ENCODE assay signal across 32 cellular contexts in the genomic region with DNA sequence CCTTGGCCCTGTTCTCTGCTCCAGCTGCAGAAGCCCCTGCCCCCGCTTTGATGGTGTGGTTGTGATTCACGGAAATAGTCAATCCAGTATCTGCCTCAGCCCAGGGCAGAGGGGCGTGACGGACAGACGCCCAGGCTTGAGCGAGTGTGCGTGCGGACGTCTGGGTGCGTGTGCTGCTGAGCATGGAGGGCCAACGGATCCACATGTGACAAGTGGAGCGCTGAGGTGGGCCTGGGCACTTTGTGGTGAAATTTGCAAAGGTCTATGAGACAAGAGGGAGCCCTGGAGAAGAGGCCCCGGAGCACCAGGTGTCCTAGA.
DNase-seq lines count a peak whose midpoint lies in the region; ATAC-seq and TF ChIP-seq lines count a peak whose summit lies in the region.
"Had no signal": no experiment of that assay in that cellular context is flagged by ENCODE, and none has a peak within 500 bp of the region (broad histone marks: within the 10 kb centered on the region; RNA-seq: fewer than 3 reads in every experiment).

No MANE protein-coding gene starts in this region.

- peak overlapping the region; percentile 17 for H2BK120ac ChIP-seq in neuronal stem cell (ENCODE audit: low read depth, low read length)

- H3K4ac ChIP-seq in neuronal stem cell (ENCODE audit: low read length), result peak overlapping the region; percentile 84

- H3K27me3 ChIP-seq in BLaER1, result no peaks in the 10 kb centered on the region
- no peaks in the 10 kb centered on the region for H3K27me3 ChIP-seq in CD4-positive, CD25-positive, alpha-beta regulatory T cell (ENCODE audit: control insufficient read depth, insufficient read depth, low read length)
- H3K27me3 ChIP-seq in neuronal stem cell (ENCODE audit: control insufficient read depth in 3 of 3, insufficient read depth in 3 of 3, low read depth in 1 of 3, low read length in 3 of 3), result peaks cover 0 to 20% (median 0%) of the 10 kb centered on the region in 3 experiments
- peaks cover 7% of the 10 kb centered on the region for H3K27me3 ChIP-seq in lower lobe of right lung (ENCODE audit: low read depth)
- H3K27me3 ChIP-seq: pancreas, thyroid gland had no signal

- H3K4me1 ChIP-seq in BLaER1 (peaks cover 80% of the 10 kb centered on the region), neuronal stem cell (ENCODE audit: control insufficient read depth in 2 of 2, insufficient read depth in 1 of 2, low read depth in 1 of 2, low read length in 2 of 2) (peaks cover 0 to 7% of the 10 kb centered on the region in 2 donors), lower lobe of right lung (no peaks in the 10 kb centered on the region)
- peaks cover 5% of the 10 kb centered on the region for H3K4me1 ChIP-seq in CD4-positive, CD25-positive, alpha-beta regulatory T cell (ENCODE audit: control insufficient read depth, insufficient read depth, low read length, poor library complexity, severe bottlenecking)
- H3K4me1 ChIP-seq: Caco-2, esophagus muscularis mucosa, pancreas, thyroid gland had no signal

- H2BK12ac ChIP-seq in neuronal stem cell (ENCODE audit: low read length), result no peak overlapping the region

- no peak overlapping the region for H4K8ac ChIP-seq in neuronal stem cell (ENCODE audit: low read depth, low read length)

- H3K4me3 Mint-ChIP-seq in CD4-positive, CD25-positive, alpha-beta regulatory T cell, result no peak overlapping the region
- peak overlapping the region; percentile 9 for H3K4me3 Mint-ChIP-seq in endothelial cell (ENCODE audit: unreplicated experiment)
- H3K4me3 Mint-ChIP-seq: activated CD8-positive, alpha-beta T cell treated with anti-CD3 and anti-CD28 coated beads, Interleukin-2, amount 10 ng/mL, durations not matched to agents 7 days and 5 days; activated naive CD8-positive, alpha-beta T cell treated with anti-CD3 and anti-CD28 coated beads, Interleukin-2, amount 50 U/mL, for 24 hours; endodermal cell; nephron progenitor cell; stimulated activated naive CD8-positive, alpha-beta T cell treated with anti-CD3 and anti-CD28 coated beads, Interleukin-15, amount 100 ng/mL, for 72 hours; T-helper 2 cell treated with Interferon-gamma antibody and Interleukin-4, amounts not matched to agents 5 μg/mL and 100 μg/mL, for 36 hours had no signal

- H4K20me1 ChIP-seq in BLaER1, result no peaks in the 10 kb centered on the region

- TF ChIP-seq CTCF in endothelial cell (IDR thresholded peaks at IDR 0.05; ENCODE audit: unreplicated experiment), result no peak
- no peak for TF ChIP-seq CTCF in lower lobe of right lung (IDR thresholded peaks at IDR 0.05)

- H3K36me3 ChIP-seq in BLaER1 (no peaks in the 10 kb centered on the region), neuronal stem cell (replicated peaks in 1 of 2; ENCODE audit: control insufficient read depth in 2 of 2, insufficient read depth in 2 of 2, low read length in 2 of 2) (peaks cover 0 to 2% of the 10 kb centered on the region in 2 donors), lower lobe of right lung (no peaks in the 10 kb centered on the region)
- H3K36me3 ChIP-seq in CD4-positive, CD25-positive, alpha-beta regulatory T cell (ENCODE audit: control insufficient read depth, insufficient read depth, low read length), result no peaks in the 10 kb centered on the region
- H3K36me3 ChIP-seq: esophagus muscularis mucosa, pancreas, thyroid gland had no signal

- no peak for DNase-seq in CD4-positive, CD25-positive, alpha-beta regulatory T cell
- no peak for DNase-seq in endothelial cell (ENCODE audit: low spot score)
- no peak for DNase-seq in neuronal stem cell (ENCODE audit: low spot score)
- DNase-seq in stimulated activated CD4-positive, alpha-beta T cell treated with anti-CD3 and anti-CD28 coated beads, Interleukin-1b, Interleukin-23, amount 100 ng/mL, for 48 hours, result no peak
- no peak for DNase-seq in lower lobe of right lung
- DNase-seq in COLO668 (lab: John Stamatoyannopoulos, UW; ENCODE audit: unreplicated experiment), result no peak
- DNase-seq: activated CD8-positive, alpha-beta T cell treated with anti-CD3 and anti-CD28 coated beads, Interleukin-2, amount 10 ng/mL, durations not matched to agents 7 days and 5 days; activated gamma-delta T cell treated with Interleukin-2 at 50 U/mL for 16 hours; activated naive CD8-positive, alpha-beta T cell treated with anti-CD3 and anti-CD28 coated beads, Interleukin-2, amount 50 U/mL, for 24 hours; activated T-cell treated with anti-CD3 and anti-CD28 coated beads, Interleukin-2, amount 50 U/mL, for 1 hour; C1 segment of cervical spinal cord; Caco-2; caudate nucleus; DMS53; endodermal cell; foreskin fibroblast; H7; mucosa of descending colon; NCI-H1417 treated with DMSO at 0.1 percent for 48 hours; NCI-H2029 treated with DMSO at 0.1 percent for 48 hours; NCI-H524 treated with DMSO at 0.1 percent for 48 hours; nephron progenitor cell; pancreas; PC-3; retina; stimulated activated CD4-positive, alpha-beta T cell treated with anti-CD3 and anti-CD28 coated beads, Interleukin-2, amount 100 ng/mL, for 24 hours; stimulated activated naive CD8-positive, alpha-beta T cell treated with anti-CD3 and anti-CD28 coated beads, Interleukin-15, amount 100 ng/mL, for 72 hours; thyroid gland had no signal

- peak overlapping the region; percentile 48 for H3K4me3 ChIP-seq in BLaER1
- no peak overlapping the region for H3K4me3 ChIP-seq in CD4-positive, CD25-positive, alpha-beta regulatory T cell (ENCODE audit: low read depth, low read length)
- H3K4me3 ChIP-seq in neuronal stem cell (ENCODE audit: low read length in 2 of 2), result peak overlapping the region in 1 of 2 donors; percentile 50
- H3K4me3 ChIP-seq in lower lobe of right lung, result no peak overlapping the region
- H3K4me3 ChIP-seq: esophagus muscularis mucosa, lung, mucosa of descending colon, pancreas, thyroid gland had no signal

- WGBS in neuronal stem cell (ENCODE audit: extremely low coverage in 2 of 2, insufficient read length in 2 of 2, insufficient replicate concordance in 1 of 2), 2 donors, result no CpG with 5 or more reads among the region's 13 CpGs

- peak overlapping the region; percentile 70 for H2AK5ac ChIP-seq in neuronal stem cell (ENCODE audit: low read depth, low read length)

- H3K4me2 ChIP-seq in BLaER1, result peak overlapping the region; percentile 94
- no peak overlapping the region for H3K4me2 ChIP-seq in neuronal stem cell (ENCODE audit: insufficient read depth, low read length, poor library complexity, severe bottlenecking)

- no peaks in the 10 kb centered on the region for H3K79me1 ChIP-seq in neuronal stem cell (ENCODE audit: low read depth, low read length)

- ATAC-seq in CD4-positive, CD25-positive, alpha-beta regulatory T cell (ENCODE audit: low read depth in 2 of 2), result no peak
- ATAC-seq in lower lobe of right lung, result no peak
- ATAC-seq: activated naive CD8-positive, alpha-beta T cell treated with anti-CD3 and anti-CD28 coated beads, Interleukin-2, amount 50 U/mL, for 24 hours; PC-3; stimulated activated naive CD8-positive, alpha-beta T cell treated with anti-CD3 and anti-CD28 coated beads, Interleukin-15, amount 100 ng/mL, for 72 hours had no signal

- H2BK5ac ChIP-seq in neuronal stem cell (ENCODE audit: low read length), result peak overlapping the region; percentile 39

- intact Hi-C loops in lower lobe of right lung (cut with DNase I), result no loop called here

- peak overlapping the region in 2 of 3 donors; percentile 1 to 5 for H3K27ac Mint-ChIP-seq in CD4-positive, CD25-positive, alpha-beta regulatory T cell
- no peak overlapping the region for H3K27ac Mint-ChIP-seq in endothelial cell (ENCODE audit: unreplicated experiment)
- H3K27ac Mint-ChIP-seq: activated naive CD8-positive, alpha-beta T cell treated with anti-CD3 and anti-CD28 coated beads, Interleukin-2, amount 50 U/mL, for 24 hours; endodermal cell; nephron progenitor cell; stimulated activated naive CD8-positive, alpha-beta T cell treated with anti-CD3 and anti-CD28 coated beads, Interleukin-15, amount 100 ng/mL, for 72 hours; T-helper 2 cell treated with Interferon-gamma antibody and Interleukin-4, amounts not matched to agents 5 μg/mL and 100 μg/mL, for 36 hours had no signal

- peak overlapping the region; percentile 92 for H3K18ac ChIP-seq in neuronal stem cell (ENCODE audit: low read length)

- no peak overlapping the region for H3K23ac ChIP-seq in neuronal stem cell (ENCODE audit: low read depth, low read length, poor library complexity)

- H3K9ac ChIP-seq in BLaER1 (peak overlapping the region; percentile 4; the same call in 1 of the 2 replicates), neuronal stem cell (ENCODE audit: low read depth, low read length, poor library complexity) (peak overlapping the region; percentile 30)

- peak overlapping the region; percentile 84 for H3K14ac ChIP-seq in neuronal stem cell (ENCODE audit: low read length)

- H3K27me3 Mint-ChIP-seq in CD4-positive, CD25-positive, alpha-beta regulatory T cell, result peaks cover 6% of the 10 kb centered on the region
- H3K27me3 Mint-ChIP-seq in endothelial cell (ENCODE audit: unreplicated experiment), result peaks cover 2% of the 10 kb centered on the region

- H2BK15ac ChIP-seq in neuronal stem cell (ENCODE audit: low read length), result no peak overlapping the region

- H3K4me1 Mint-ChIP-seq in CD4-positive, CD25-positive, alpha-beta regulatory T cell, result peaks cover 5 to 24% (median 10%) of the 10 kb centered on the region in 4 donors
- H3K4me1 Mint-ChIP-seq in endothelial cell (ENCODE audit: unreplicated experiment), result no peaks in the 10 kb centered on the region

- H4K91ac ChIP-seq in neuronal stem cell (ENCODE audit: low read depth, low read length, poor library complexity), result no peak overlapping the region

- peaks cover 0 to 13% (median 0%) of the 10 kb centered on the region in 7 donors for H3K9me3 Mint-ChIP-seq in CD4-positive, CD25-positive, alpha-beta regulatory T cell
- H3K9me3 Mint-ChIP-seq in endothelial cell (ENCODE audit: unreplicated experiment), result peaks cover 5% of the 10 kb centered on the region

- H3K36me3 Mint-ChIP-seq in CD4-positive, CD25-positive, alpha-beta regulatory T cell, result no peaks in the 10 kb centered on the region
- H3K36me3 Mint-ChIP-seq in endothelial cell (ENCODE audit: low read depth, unreplicated experiment), result peaks cover 4% of the 10 kb centered on the region

- H3K9me3 ChIP-seq in BLaER1, result peaks cover 32% of the 10 kb centered on the region
- H3K9me3 ChIP-seq in CD4-positive, CD25-positive, alpha-beta regulatory T cell (ENCODE audit: control insufficient read depth in 2 of 2, low read length in 2 of 2), result peaks cover 5 to 9% of the 10 kb centered on the region in 2 experiments
- peaks cover 0 to 2% of the 10 kb centered on the region in 2 donors for H3K9me3 ChIP-seq in neuronal stem cell (replicated peaks in 1 of 2; ENCODE audit: control insufficient read depth in 2 of 2, insufficient read depth in 1 of 2, low read depth in 1 of 2, low read length in 2 of 2)
- H3K9me3 ChIP-seq in lower lobe of right lung, result peaks cover 8% of the 10 kb centered on the region
- H3K9me3 ChIP-seq: thyroid gland had no signal

- no peak overlapping the region for H2AFZ ChIP-seq in neuronal stem cell (ENCODE audit: low read length)

- H3K27ac ChIP-seq in BLaER1, result peak overlapping the region; percentile 69
- no peak overlapping the region for H3K27ac ChIP-seq in CD4-positive, CD25-positive, alpha-beta regulatory T cell (ENCODE audit: insufficient read depth, low read length, poor library complexity, severe bottlenecking)
- no peak overlapping the region for H3K27ac ChIP-seq in neuronal stem cell (replicated peaks; ENCODE audit: low read length)
- H3K27ac ChIP-seq in lower lobe of right lung, result no peak overlapping the region
- H3K27ac ChIP-seq: esophagus muscularis mucosa, thyroid gland had no signal
